8 cellular contexts compared by ENCODE assay signal in genomic region chr3:58608648-58609047, GRCh38. TPM values are rescaled to one million over a fixed set of nuclear protein-coding genes. Genes with fewer than 3 reads are reported as not detected.
A peak's percentile ranks its signal among the peaks of the same experiment; 100 is the strongest.
DNase-seq lines count a peak whose midpoint lies in the region; TF ChIP-seq lines count a peak whose summit lies in the region.

No MANE protein-coding gene starts in this region.

- H3K27ac ChIP-seq in esophagus (ENCODE audit: low read depth in 2 of 2, low read length in 1 of 2) (peak overlapping the region; percentile 8 to 16), parathyroid adenoma (no peak overlapping the region)

- TF ChIP-seq EP300 in Ishikawa (IDR thresholded peaks at IDR 0.05; ENCODE audit: borderline replicate concordance) = peak; percentile 79

- H3K4me1 ChIP-seq in esophagus (ENCODE audit: control insufficient read depth in 2 of 2, insufficient read depth in 2 of 2, low read length in 1 of 2) = peaks cover 2 to 8% of the 10 kb centered on the region in 2 donors
- H3K4me1 ChIP-seq in parathyroid adenoma = peaks cover 19% of the 10 kb centered on the region
- H3K4me1 ChIP-seq in BE2C = no peaks in the 10 kb centered on the region

- peak overlapping the region; percentile 31 for H3K4me2 ChIP-seq in parathyroid adenoma (ENCODE audit: low read length)

- H3K9me3 ChIP-seq in esophagus (ENCODE audit: control insufficient read depth in 2 of 2, insufficient read depth in 1 of 2, low read depth in 1 of 2, low read length in 1 of 2) (peaks cover 0 to 2% of the 10 kb centered on the region in 2 donors), parathyroid adenoma (ENCODE audit: control insufficient read depth, low read length) (no peaks in the 10 kb centered on the region), BE2C (no peaks in the 10 kb centered on the region)

- TF ChIP-seq CTCF in parathyroid adenoma (IDR thresholded peaks at IDR 0.05) (no peak), BE2C (IDR thresholded peaks at IDR 0.05; ENCODE audit: low read depth, low read length) (no peak)

- H3K4me3 ChIP-seq in esophagus (ENCODE audit: low read depth in 1 of 2, low read length in 2 of 2) (no peak overlapping the region), parathyroid adenoma (ENCODE audit: low read depth, low read length) (no peak overlapping the region), BE2C (ENCODE audit: low read depth, low read length) (no peak overlapping the region)

- 44 to 61% methylated on average over 5 of the region's 5 CpGs for WGBS in esophagus, 2 donors

- no peaks in the 10 kb centered on the region for H3K36me3 ChIP-seq in esophagus (ENCODE audit: control insufficient read depth in 2 of 2, insufficient read depth in 2 of 2, low read length in 1 of 2)
- H3K36me3 ChIP-seq in parathyroid adenoma (ENCODE audit: control insufficient read depth, insufficient read depth, low read length) = no peaks in the 10 kb centered on the region
- no peaks in the 10 kb centered on the region for H3K36me3 ChIP-seq in BE2C

- DNase-seq in NCI-H446 treated with DMSO at 0.1 percent for 48 hours (lab: John Stamatoyannopoulos, UW) (peak; percentile 57), BE2C (no peak), amniotic stem cell (lab: John Stamatoyannopoulos, UW) (no peak), NCI-H1436 (lab: John Stamatoyannopoulos, UW) (no peak), GM19240 (ENCODE audit: insufficient read length, low spot score) (no peak)

- H3K27me3 ChIP-seq in esophagus (ENCODE audit: control insufficient read depth in 1 of 2, insufficient read depth in 2 of 2, low read length in 2 of 2) (no peaks in the 10 kb centered on the region), parathyroid adenoma (ENCODE audit: control insufficient read depth, insufficient read depth, low read length) (no peaks in the 10 kb centered on the region), BE2C (no peaks in the 10 kb centered on the region)

- no peaks in the 10 kb centered on the region for H3K79me2 ChIP-seq in parathyroid adenoma

- no peak for TF ChIP-seq RAD21 in Ishikawa (IDR thresholded peaks at IDR 0.05; ENCODE audit: low read depth)

- no peak overlapping the region for H2AFZ ChIP-seq in parathyroid adenoma

- H3K9ac ChIP-seq in parathyroid adenoma = no peak overlapping the region

TF ChIP-seq in Ishikawa, 13 proteins besides CTCF, POLR2A, EP300 and RAD21:
- peak; percentile 91 for TF ChIP-seq TCF12 (IDR thresholded peaks at IDR 0.05; ENCODE audit: low read depth)
- no peak for TF ChIP-seq EGR1 (IDR thresholded peaks at IDR 0.05)
- TF ChIP-seq NFIC (IDR thresholded peaks at IDR 0.05) = peak; percentile 94
- 0 out of 2 replicates have a peak, but pooled peaks have one; percentile 31 for TF ChIP-seq FOXM1 (IDR thresholded peaks at IDR 0.05; ENCODE audit: borderline replicate concordance, low read depth)
- TF ChIP-seq ZBTB7A (IDR thresholded peaks at IDR 0.05; ENCODE audit: low read depth) = no peak
- peak; percentile 60; the same call in 1 of the 2 replicates for TF ChIP-seq TEAD4 (IDR thresholded peaks at IDR 0.05)
- TF ChIP-seq REST (IDR thresholded peaks at IDR 0.05; ENCODE audit: low read depth) = no peak

RNA-seq across cellular contexts. Expression of gene FAM107A, which starts 31.5 kb away (rescaled TPM):
- 1 to 10 TPM; 6.3 to 7.2 TPM for polyA plus RNA-seq in esophagus
- polyA plus RNA-seq in BE2C (2012; ENCODE audit: insufficient read depth, insufficient read length, low read depth) = not detected

RNA-seq across cellular contexts. Expression of gene FAM3D, which starts 57.9 kb away (rescaled TPM):
- 100 to 1,000 TPM; 316 to 493 TPM for polyA plus RNA-seq in esophagus
- polyA plus RNA-seq in BE2C (2012; ENCODE audit: insufficient read depth, insufficient read length, low read depth) = 0.68 TPM
